ENCODE assay signal across 8 cellular contexts in the genomic region with DNA sequence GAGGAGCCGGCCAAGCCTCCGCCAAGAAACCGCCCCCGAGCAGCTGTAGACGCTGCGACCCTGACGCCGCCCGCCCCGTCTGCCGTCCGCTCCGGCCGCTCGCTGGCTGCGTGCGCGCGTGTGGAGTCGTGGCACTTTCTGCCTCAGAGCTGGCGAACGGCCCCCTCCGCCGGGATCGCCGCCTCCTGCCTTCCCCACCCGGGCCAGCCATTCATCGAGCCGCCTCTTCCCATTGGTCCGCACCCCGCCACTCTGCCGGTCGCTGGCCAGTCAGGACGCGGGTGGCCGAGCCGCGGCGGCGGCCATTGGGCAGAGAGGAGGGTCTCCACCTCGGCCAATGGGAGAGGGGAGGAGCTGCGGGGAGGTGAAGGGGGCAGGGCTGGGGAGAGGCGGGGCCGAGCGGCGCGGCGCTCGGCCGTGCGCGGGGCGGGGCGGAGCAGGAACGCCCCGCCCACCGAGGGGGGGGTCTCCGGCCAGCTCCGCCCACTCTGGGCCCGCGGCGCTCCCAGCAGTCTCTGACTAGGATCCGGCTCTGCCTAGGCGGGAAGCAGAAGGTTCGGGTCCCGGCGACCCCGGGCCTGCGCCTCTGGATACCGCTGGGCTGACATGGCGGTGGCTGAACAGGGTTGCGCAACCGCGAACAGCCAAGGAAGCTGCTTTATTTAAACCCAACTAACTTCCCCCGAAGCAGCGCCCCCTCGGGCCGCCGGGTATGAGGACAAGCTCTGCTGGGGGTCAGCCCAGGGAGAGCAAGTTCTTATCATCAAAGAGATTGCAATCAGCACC. TPM values are rescaled to one million over a fixed set of nuclear protein-coding genes. Genes with fewer than 3 reads are reported as not detected.
DNase-seq lines count a peak whose midpoint lies in the region; ATAC-seq and TF ChIP-seq lines count a peak whose summit lies in the region.

A gene with protein sequence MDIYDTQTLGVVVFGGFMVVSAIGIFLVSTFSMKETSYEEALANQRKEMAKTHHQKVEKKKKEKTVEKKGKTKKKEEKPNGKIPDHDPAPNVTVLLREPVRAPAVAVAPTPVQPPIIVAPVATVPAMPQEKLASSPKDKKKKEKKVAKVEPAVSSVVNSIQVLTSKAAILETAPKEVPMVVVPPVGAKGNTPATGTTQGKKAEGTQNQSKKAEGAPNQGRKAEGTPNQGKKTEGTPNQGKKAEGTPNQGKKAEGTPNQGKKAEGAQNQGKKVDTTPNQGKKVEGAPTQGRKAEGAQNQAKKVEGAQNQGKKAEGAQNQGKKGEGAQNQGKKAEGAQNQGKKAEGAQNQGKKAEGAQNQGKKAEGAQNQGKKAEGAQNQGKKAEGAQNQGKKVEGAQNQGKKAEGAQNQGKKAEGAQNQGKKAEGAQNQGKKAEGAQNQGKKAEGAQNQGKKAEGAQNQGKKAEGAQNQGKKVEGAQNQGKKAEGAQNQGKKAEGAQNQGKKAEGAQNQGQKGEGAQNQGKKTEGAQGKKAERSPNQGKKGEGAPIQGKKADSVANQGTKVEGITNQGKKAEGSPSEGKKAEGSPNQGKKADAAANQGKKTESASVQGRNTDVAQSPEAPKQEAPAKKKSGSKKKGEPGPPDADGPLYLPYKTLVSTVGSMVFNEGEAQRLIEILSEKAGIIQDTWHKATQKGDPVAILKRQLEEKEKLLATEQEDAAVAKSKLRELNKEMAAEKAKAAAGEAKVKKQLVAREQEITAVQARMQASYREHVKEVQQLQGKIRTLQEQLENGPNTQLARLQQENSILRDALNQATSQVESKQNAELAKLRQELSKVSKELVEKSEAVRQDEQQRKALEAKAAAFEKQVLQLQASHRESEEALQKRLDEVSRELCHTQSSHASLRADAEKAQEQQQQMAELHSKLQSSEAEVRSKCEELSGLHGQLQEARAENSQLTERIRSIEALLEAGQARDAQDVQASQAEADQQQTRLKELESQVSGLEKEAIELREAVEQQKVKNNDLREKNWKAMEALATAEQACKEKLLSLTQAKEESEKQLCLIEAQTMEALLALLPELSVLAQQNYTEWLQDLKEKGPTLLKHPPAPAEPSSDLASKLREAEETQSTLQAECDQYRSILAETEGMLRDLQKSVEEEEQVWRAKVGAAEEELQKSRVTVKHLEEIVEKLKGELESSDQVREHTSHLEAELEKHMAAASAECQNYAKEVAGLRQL (N-terminal part only) (minus strand): TSS at position 140 of the 786 bp plus-strand sequence. CDS start 21,735 bp downstream, outside the sequence.

- no peak within 1 kb of the TSS for H2AFZ ChIP-seq in fibroblast of lung (ENCODE audit: low read length)

- POLR2A ChIA-PET in naive thymus-derived CD8-positive, alpha-beta T cell (lab: Charles Lee), result interaction anchor here (0.6 to 2.3 kb wide), 11 partner anchors 72 to 1112 kb away, joined by 3 to 25 read pairs (median 5); partner anchors contain the start of genes DSTN, KAT14, MGME1 and PET117

- no peaks in the 10 kb centered on the region for H3K9me3 ChIP-seq in fibroblast of lung (ENCODE audit: control insufficient read depth, insufficient read depth, low read depth, low read length)

- peaks cover 5% of the 10 kb centered on the region for H3K36me3 ChIP-seq in fibroblast of lung (ENCODE audit: control insufficient read depth, insufficient read depth, low read length)

- peak within 1 kb of the TSS; percentile 17 for H3K4me2 ChIP-seq in fibroblast of lung (ENCODE audit: extremely low read depth, insufficient read depth, low read length)

- H3K27me3 ChIP-seq in fibroblast of lung (ENCODE audit: control insufficient read depth, insufficient read depth, low read length), result peaks cover 19% of the 10 kb centered on the region

- H3K36me3 Mint-ChIP-seq in activated T-helper 17 cell treated with anti-CD3 and anti-CD28 coated beads, Interleukin-2, amount 50 U/mL, for 72 hours (ENCODE audit: low read depth), result peaks cover 13% of the 10 kb centered on the region
- H3K36me3 Mint-ChIP-seq in naive thymus-derived CD8-positive, alpha-beta T cell, result peaks cover 0 to 3% (median 0%) of the 10 kb centered on the region in 3 donors

- H3K4me1 ChIP-seq in fibroblast of lung (ENCODE audit: control insufficient read depth, extremely low read depth, insufficient read depth, low read length), result peaks cover 7% of the 10 kb centered on the region

- peak within 1 kb of the TSS; percentile 53 to 92 (median 71) for H3K4me3 ChIP-seq in fibroblast of lung (replicated peaks in 1 of 4; ENCODE audit: control extremely low read depth in 1 of 4, insufficient read depth in 1 of 4, low read depth in 3 of 4, low read length in 4 of 4)

- H3K4me1 Mint-ChIP-seq in activated T-helper 17 cell treated with anti-CD3 and anti-CD28 coated beads, Interleukin-2, amount 50 U/mL, for 72 hours, result peaks cover 12% of the 10 kb centered on the region
- H3K4me1 Mint-ChIP-seq in naive thymus-derived CD8-positive, alpha-beta T cell, result peaks cover 12 to 29% (median 19%) of the 10 kb centered on the region in 4 donors

- DNase-seq in ELF-1 (ENCODE audit: low read depth, low spot score), result peak; percentile 98
- DNase-seq in GOT3 (lab: John Stamatoyannopoulos, UW), result peak; percentile 99
- DNase-seq in RPMI8226, result peak; percentile 99
- DNase-seq in fibroblast of lung (ENCODE audit: low read depth in 2 of 2), result peak; percentile 97
- DNase-seq in naive thymus-derived CD8-positive, alpha-beta T cell, result peak; percentile 93 to 98 (median 96)
- peak; percentile 93 to 98 (median 96) for DNase-seq in stimulated activated naive CD4-positive, alpha-beta T cell (lab: John Stamatoyannopoulos, UW)

- H4K20me1 ChIP-seq in fibroblast of lung (ENCODE audit: control insufficient read depth, extremely low read depth, insufficient read depth, low read length), result peaks cover 2% of the 10 kb centered on the region

- ATAC-seq in activated T-helper 17 cell treated with anti-CD3 and anti-CD28 coated beads, Interleukin-2, amount 50 U/mL, for 72 hours (replicated peaks), result peak; percentile 95
- ATAC-seq in naive thymus-derived CD8-positive, alpha-beta T cell, result peak; percentile 93

- peak within 1 kb of the TSS; percentile 59 for H3K27ac Mint-ChIP-seq in activated T-helper 17 cell treated with anti-CD3 and anti-CD28 coated beads, Interleukin-2, amount 50 U/mL, for 72 hours
- peak within 1 kb of the TSS; percentile 34 to 93 (median 90) for H3K27ac Mint-ChIP-seq in naive thymus-derived CD8-positive, alpha-beta T cell

- peaks cover 24% of the 10 kb centered on the region for H3K27me3 Mint-ChIP-seq in activated T-helper 17 cell treated with anti-CD3 and anti-CD28 coated beads, Interleukin-2, amount 50 U/mL, for 72 hours
- peaks cover 10 to 33% (median 26%) of the 10 kb centered on the region in 5 donors for H3K27me3 Mint-ChIP-seq in naive thymus-derived CD8-positive, alpha-beta T cell

- TF ChIP-seq CTCF in LNCAP (IDR thresholded peaks at IDR 0.05), result peak; percentile 57
- peak; percentile 55 to 71 for TF ChIP-seq CTCF in fibroblast of lung (conservative IDR thresholded peaks at IDR 0.05 in 1 of 2, IDR thresholded peaks at IDR 0.05 in 1 of 2; ENCODE audit: low read depth in 1 of 2, low read length in 2 of 2)

- H3K4me3 Mint-ChIP-seq in activated T-helper 17 cell treated with anti-CD3 and anti-CD28 coated beads, Interleukin-2, amount 50 U/mL, for 72 hours, result peak within 1 kb of the TSS; percentile 83
- H3K4me3 Mint-ChIP-seq in naive thymus-derived CD8-positive, alpha-beta T cell, result peak within 1 kb of the TSS; percentile 80 to 93 (median 89)

- peak within 1 kb of the TSS; percentile 94 for H3K27ac ChIP-seq in fibroblast of lung (ENCODE audit: insufficient read depth, low read length)

- peak within 1 kb of the TSS; percentile 96 for H3K9ac ChIP-seq in fibroblast of lung (ENCODE audit: insufficient read depth, low read length)

- peaks cover 38% of the 10 kb centered on the region for H3K79me2 ChIP-seq in fibroblast of lung (ENCODE audit: control insufficient read depth, insufficient read depth, low read length)

- no peaks in the 10 kb centered on the region for H3K9me3 Mint-ChIP-seq in activated T-helper 17 cell treated with anti-CD3 and anti-CD28 coated beads, Interleukin-2, amount 50 U/mL, for 72 hours
- no peaks in the 10 kb centered on the region for H3K9me3 Mint-ChIP-seq in naive thymus-derived CD8-positive, alpha-beta T cell

RNA-seq across cellular contexts. Expression of the gene that starts here (rescaled TPM):
- 10 to 100 TPM; 21.6 to 32.5 TPM for total RNA-seq in activated T-helper 17 cell treated with anti-CD3 and anti-CD28 coated beads, Interleukin-2, amount 50 U/mL, for 72 hours
- total RNA-seq in fibroblast of lung, result 143 and 233 TPM in 2 replicates
- polyA plus RNA-seq in fibroblast of lung, result 169 and 191 TPM in 2 replicates
- 307 and 325 TPM in 2 replicates for polyA plus RNA-seq in fibroblast of lung (2012)
- 161 and 174 TPM in 2 replicates for polyA minus RNA-seq in fibroblast of lung (ENCODE audit: low replicate concordance)
- 10 to 100 TPM; 19.6 to 22.4 TPM for total RNA-seq in naive thymus-derived CD8-positive, alpha-beta T cell
- polyA plus RNA-seq in naive thymus-derived CD8-positive, alpha-beta T cell, result 1 to 10 TPM; 1.7 to 8.9 (median 4.9) TPM

Comparison
In these comparisons a context has a peak if more than half of its experiments do, and no peak if none do; other contexts are left out.
1. Peak in every context shown above with its lines: DNase-seq, ATAC-seq, H3K4me3 ChIP-seq and H3K27ac ChIP-seq.
2. RNA of the gene that starts here (polyA plus RNA-seq): 169 to 325 TPM in fibroblast of lung; 1.7 to 8.9 TPM in naive thymus-derived CD8-positive, alpha-beta T cell; every median in the first group is over 10 times any median in the second.